13 cellular contexts compared by ENCODE assay signal in genomic region chr1:207942340-207942741, GRCh38. TPM values are rescaled to one million over a fixed set of nuclear protein-coding genes. Genes with fewer than 3 reads are reported as not detected.
DNase-seq lines count a peak whose midpoint lies in the region; ATAC-seq, FAIRE-seq and TF ChIP-seq lines count a peak whose summit lies in the region.
"Not testable (repeated sequence)": the region's sequence is repeated elsewhere in the genome, so short reads cannot be mapped to it uniquely, and the experiment has no call there.
"Had no signal": no experiment of that assay in that cellular context is flagged by ENCODE, and none has a peak within 500 bp of the region (broad histone marks: within the 10 kb centered on the region; RNA-seq: fewer than 3 reads in every experiment).

No MANE protein-coding gene starts in this region.

- H3K4me1 ChIP-seq in GM12878 (ENCODE audit: control insufficient read depth, insufficient read depth, low read length); sigmoid colon: not testable (repeated sequence)
- peaks cover 0 to 16% (median 0%) of the 10 kb centered on the region in 4 donors for H3K4me1 ChIP-seq in upper lobe of left lung

- not testable (repeated sequence) for H3K9me3 ChIP-seq in GM12878 (replicated peaks; ENCODE audit: control insufficient read depth, insufficient read depth, low read length); sigmoid colon; upper lobe of left lung

- not testable (repeated sequence) for TF ChIP-seq CTCF in GM12878 (IDR thresholded peaks at IDR 0.05 in 2 of 3, conservative IDR thresholded peaks at IDR 0.05 in 1 of 3; ENCODE audit: control insufficient read depth in 2 of 3, extremely low read depth in 1 of 3, insufficient read depth in 1 of 3, low read depth in 3 of 3, low read length in 3 of 3); sigmoid colon (IDR thresholded peaks at IDR 0.05); upper lobe of left lung (IDR thresholded peaks at IDR 0.05)

- POLR2A ChIA-PET in GM12878 (lab: Charles Lee): interaction anchor here (0.6 to 1.5 kb wide), 3 partner anchors 21 to 120 kb away, joined by 3 to 7 read pairs (median 3); no protein-coding TSS in a partner anchor

- H3K27me3 ChIP-seq in GM12878 (replicated peaks in 1 of 2; ENCODE audit: control insufficient read depth in 2 of 2, insufficient read depth in 2 of 2, low read length in 1 of 2); sigmoid colon; upper lobe of left lung: not testable (repeated sequence)

- not testable (repeated sequence) for TF ChIP-seq POLR2A in GM12891 (IDR thresholded peaks at IDR 0.05; ENCODE audit: low read depth, low read length); GM12878 (IDR thresholded peaks at IDR 0.05; ENCODE audit: low read depth, low read length); sigmoid colon (IDR thresholded peaks at IDR 0.05); upper lobe of left lung (IDR thresholded peaks at IDR 0.05)

- H2AFZ ChIP-seq in GM12878 (ENCODE audit: control insufficient read depth, low read depth, low read length): not testable (repeated sequence)

- H3K27ac ChIP-seq in GM12878 (ENCODE audit: control insufficient read depth, insufficient read depth): not testable (repeated sequence)
- H3K27ac ChIP-seq in sigmoid colon (peak overlapping the region; percentile 28 to 65 (median 60)), upper lobe of left lung (peak overlapping the region; percentile 52 to 67 (median 55))

- H3K36me3 ChIP-seq in GM12878 (ENCODE audit: control insufficient read depth in 2 of 2, insufficient read depth in 2 of 2, low read length in 1 of 2); sigmoid colon; upper lobe of left lung: not testable (repeated sequence)

- intact Hi-C loops in GM12878 (cut with micrococcal nuclease; ENCODE audit: unreplicated experiment); sigmoid colon (cut with DNase I): not testable (repeated sequence)

- H3K4me3 ChIP-seq in GM12878, sigmoid colon, upper lobe of left lung: not testable (repeated sequence)

- peak; percentile 34 to 51; a peak in 2 of 4 replicates for TF ChIP-seq EP300 in GM12878 (IDR thresholded peaks at IDR 0.05; ENCODE audit: borderline replicate concordance in 1 of 2, control insufficient read depth in 1 of 2, low read depth in 2 of 2, low read length in 2 of 2)
- not testable (repeated sequence) for TF ChIP-seq EP300 in sigmoid colon (IDR thresholded peaks at IDR 0.05); upper lobe of left lung (IDR thresholded peaks at IDR 0.05)

- SMC1A ChIA-PET in GM12878 (lab: Charles Lee; ENCODE audit: uncharacterized antibody, unreplicated experiment): interaction anchor here (0.8 to 3.1 kb wide), 5 partner anchors 11 to 66 kb away, joined by 3 to 10 read pairs (median 4); no protein-coding TSS in a partner anchor

- DNase-seq in GM12891 (ENCODE audit: insufficient read length, low spot score); sigmoid colon: not testable (repeated sequence)
- DNase-seq in NOMO-1 treated with dmso at 0.1 percent for 144 hours (lab: John Stamatoyannopoulos, UW; ENCODE audit: unreplicated experiment) (peak; percentile 21), GM12878 (ENCODE audit: low read depth, low spot score) (peak; percentile 13), globus pallidus (ENCODE audit: low spot score) (peak; percentile 64), medulla oblongata (ENCODE audit: extremely low spot score) (peak; percentile 72), upper lobe of left lung (peak in 1 of 2 donors; percentile 27)

- CTCF ChIA-PET in GM12878 (lab: Yijun Ruan, JAX): interaction anchor here (1.2 to 3.9 kb wide), 5 partner anchors 11 to 57 kb away, joined by 3 to 20 read pairs (median 6); no protein-coding TSS in a partner anchor

- not testable (repeated sequence) for H3K9ac ChIP-seq in GM12878 (ENCODE audit: control insufficient read depth, insufficient read depth, low read length)

- RAD21 ChIA-PET in GM12878 (lab: Charles Lee; ENCODE audit: unreplicated experiment): interaction anchor here (1.3 to 2.0 kb wide), 4 partner anchors 21 to 117 kb away, joined by 3 to 8 read pairs (median 4); no protein-coding TSS in a partner anchor

- H3K79me2 ChIP-seq in GM12878 (ENCODE audit: control insufficient read depth, insufficient read depth, low read length): not testable (repeated sequence)

- peak overlapping the region; percentile 22; the same call in 1 of the 2 replicates for H3K4me2 ChIP-seq in GM12878 (ENCODE audit: control insufficient read depth, insufficient read depth)

- FAIRE-seq in GM12891 (lab: Jason Lieb, UNC); GM12878 (lab: Jason Lieb, UNC): not testable (repeated sequence)

- BruUV-seq in GM12878 (replicated peaks; lab: Mats Ljungman, UMichigan): not testable (repeated sequence)

- not testable (repeated sequence) for H4K20me1 ChIP-seq in GM12878 (ENCODE audit: control insufficient read depth, insufficient read depth)

- in situ Hi-C loops in GM12878 (cut with MboI): not testable (repeated sequence)

- 5% methylated on average over 14 of the region's 14 CpGs for WGBS in GM12878 (ENCODE audit: insufficient coverage, insufficient replicate concordance, low lambda C conversion rate, missing lambda C conversion rate)
- WGBS in sigmoid colon, 2 donors: 67 to 86% methylated on average over 14 of the region's 14 CpGs
- WGBS in upper lobe of left lung, 2 donors: 54 to 60% methylated on average over 12 to 14 of the region's 14 CpGs

- peak; percentile 55 for ATAC-seq in HG02870 (IDR thresholded peaks at IDR 0.05; ENCODE audit: unreplicated experiment)
- peak; percentile 93 for ATAC-seq in GM12878
- ATAC-seq in upper lobe of left lung (ENCODE audit: low FRiP score in 2 of 2): peak in 1 of 2 donors; percentile 54

- TF ChIP-seq RAD21 in GM12878 (IDR thresholded peaks at IDR 0.05; ENCODE audit: insufficient read depth, low read depth, low read length): not testable (repeated sequence)

TF ChIP-seq in GM12891, 5 proteins besides CTCF, POLR2A, EP300 and RAD21:
- TF ChIP-seq SPI1 (IDR thresholded peaks at IDR 0.05; ENCODE audit: low read depth, low read length): peak; percentile 26; the same call in 1 of the 2 replicates
TF ChIP-seq in GM12891: peak in this region for 1; not testable (repeated sequence) for 4.

TF ChIP-seq in GM12878, 131 proteins besides CTCF, POLR2A, EP300 and RAD21:
- peak; percentile 80 for TF ChIP-seq MEF2B (IDR thresholded peaks at IDR 0.05; ENCODE audit: partially characterized antibody, poor library complexity, severe bottlenecking)
- peak; percentile 84 for TF ChIP-seq MEF2A (IDR thresholded peaks at IDR 0.05; ENCODE audit: insufficient read depth, low read depth, low read length)
- TF ChIP-seq IKZF2 (IDR thresholded peaks at IDR 0.05): peak; percentile 23 to 26; a peak in 1 of 4 replicates
- TF ChIP-seq NR2F1 (conservative IDR thresholded peaks at IDR 0.05): 0 out of 2 replicates have a peak, but pooled peaks have one; percentile 22
- peak; percentile 72 for TF ChIP-seq SKIL (IDR thresholded peaks at IDR 0.05; ENCODE audit: low read depth, poor library complexity, severe bottlenecking)
- peak; percentile 21; the same call in 1 of the 2 replicates for TF ChIP-seq CREM (IDR thresholded peaks at IDR 0.05; ENCODE audit: low read depth)

RNA-seq across cellular contexts. Expression of gene CD34, which starts 31.4 kb away (rescaled TPM):
- polyA plus RNA-seq in GM12891 (2012; ENCODE audit: low read depth, missing spikeins): not detected
- total RNA-seq in GM12878 (2013; cell fraction: nucleolus; rRNA removed): 0.22 TPM in 1 of 2 replicates, not detected in the other
- not detected in 2 replicates for total RNA-seq in GM12878 (2014; rRNA removed)
- total RNA-seq in GM12878 (2014; rRNA removed; fragmentation: Illumina TruSeq; extraction: Trizol): not detected in 2 replicates
- total RNA-seq in GM12878 (2021): 0.08 TPM in 1 of 2 replicates, not detected in the other
- not detected for polyA plus RNA-seq in GM12878 (2011; ENCODE audit: low read depth)
- under 0.01 and 0.03 TPM in 2 replicates for polyA plus RNA-seq in GM12878 (2011; rRNA removed)
- 0.02 and 0.03 TPM in 2 replicates for polyA plus RNA-seq in GM12878 (2011; cell fraction: cytosol; rRNA removed)
- 0.01 TPM in 1 of 2 replicates, not detected in the other for polyA plus RNA-seq in GM12878 (2011; cell fraction: nucleus; rRNA removed)
- not detected in 2 replicates for polyA plus RNA-seq in GM12878 (2012)
- not detected in 2 replicates for polyA plus RNA-seq in GM12878 (2014; fragmentation: Illumina TruSeq; extraction: Trizol)
- polyA plus RNA-seq in GM12878 (2014; fragmentation: Nextera tagmentation; extraction: Ambion mirVana): under 1 TPM in 1 of 2 experiments, not detected in 1; 0.02 TPM
- 0.03 and 0.05 TPM in 2 replicates for polyA plus RNA-seq in GM12878 (2014; rRNA removed)
- polyA plus RNA-seq in GM12878 (2016; fragmentation: Nextera tagmentation; extraction: Ambion mirVana): not detected
- polyA minus RNA-seq in GM12878 (2011; rRNA and poly(A)+ RNA removed): under 0.01 TPM in 1 of 2 replicates, not detected in the other
- not detected in 2 replicates for polyA minus RNA-seq in GM12878 (2011; cell fraction: cytosol; rRNA and poly(A)+ RNA removed)
- polyA minus RNA-seq in GM12878 (2011; cell fraction: nucleus; rRNA and poly(A)+ RNA removed): under 0.01 TPM in 2 replicates
- total RNA-seq in sigmoid colon: 10 to 100 TPM; 15.9 to 58.7 (median 32.1) TPM
- polyA plus RNA-seq in sigmoid colon: 10 to 100 TPM in 1 of 3 donors, 1 to 10 TPM in 2; 1.8 to 10.2 (median 8.4) TPM
- total RNA-seq in upper lobe of left lung: 10 to 100 TPM in 5 of 6 donors, 1 to 10 TPM in 1; 8.8 to 78.2 (median 22.4) TPM
- total RNA-seq: activated T-helper 1 cell treated with anti-CD3 and anti-CD28 coated beads, Interleukin-12 subunit alpha, Interleukin-12 subunit beta, Interleukin-2, Interleukin-4 antibody, amounts not matched to agents 30 ng/mL and 10 ng/mL and 1 ng/mL, durations not matched to agents 14 hours and 24 hours and 36 hours; Daoy; NCI-H460 had no signal
- polyA plus RNA-seq: IgD-negative memory B cell; naive thymus-derived CD4-positive, alpha-beta T cell had no signal

Comparison
In these comparisons a context has a peak if more than half of its experiments do, and no peak if none do; other contexts are left out.
1. RNA of gene CD34, which starts 31.4 kb away (total RNA-seq): 15.9 to 58.7 TPM in sigmoid colon and 8.8 to 78.2 TPM in upper lobe of left lung; 0.08 to 0.22 TPM in GM12878; every median in the first group is over 4 times any median in the second.